In the genomic region with DNA sequence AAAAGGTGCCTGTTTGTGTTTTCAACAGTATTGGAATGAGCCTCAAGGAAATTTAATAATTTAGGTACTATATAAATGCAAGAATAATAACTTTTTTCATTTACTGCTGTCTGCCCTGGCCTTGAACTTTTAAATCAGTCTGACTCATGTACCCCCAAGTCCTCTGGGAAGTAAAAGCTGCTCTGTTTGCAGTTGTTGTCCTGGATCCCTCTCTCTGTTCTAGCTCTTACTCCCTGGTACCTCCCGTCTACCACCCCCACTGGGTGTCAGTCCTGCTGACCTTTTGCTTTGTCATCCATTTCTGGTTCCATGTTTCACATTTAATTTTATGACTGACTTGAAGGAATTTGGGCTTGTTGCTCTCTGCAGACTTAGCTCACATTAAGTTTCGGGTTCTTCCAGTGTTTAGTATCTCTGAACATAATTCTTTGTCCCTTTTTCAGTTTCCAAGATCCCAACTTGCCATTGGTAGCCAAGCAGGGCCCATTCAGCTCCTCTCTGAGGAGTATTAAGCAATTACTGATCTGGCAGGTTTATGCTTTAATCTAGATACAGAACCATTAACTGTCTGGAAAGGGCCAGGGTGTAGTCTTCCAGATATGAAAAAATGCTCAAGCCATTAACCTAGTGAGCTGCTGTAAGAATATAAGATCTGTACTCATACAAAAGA, we compare ENCODE assay signal across 1 cellular context.
TF ChIP-seq lines count a peak whose summit lies in the region.

No MANE protein-coding gene starts in this region.

TF ChIP-seq in HCT116, 20 proteins besides CTCF, POLR2A, EP300 and RAD21 (continued from another document):
- TF ChIP-seq, protein P1, sequence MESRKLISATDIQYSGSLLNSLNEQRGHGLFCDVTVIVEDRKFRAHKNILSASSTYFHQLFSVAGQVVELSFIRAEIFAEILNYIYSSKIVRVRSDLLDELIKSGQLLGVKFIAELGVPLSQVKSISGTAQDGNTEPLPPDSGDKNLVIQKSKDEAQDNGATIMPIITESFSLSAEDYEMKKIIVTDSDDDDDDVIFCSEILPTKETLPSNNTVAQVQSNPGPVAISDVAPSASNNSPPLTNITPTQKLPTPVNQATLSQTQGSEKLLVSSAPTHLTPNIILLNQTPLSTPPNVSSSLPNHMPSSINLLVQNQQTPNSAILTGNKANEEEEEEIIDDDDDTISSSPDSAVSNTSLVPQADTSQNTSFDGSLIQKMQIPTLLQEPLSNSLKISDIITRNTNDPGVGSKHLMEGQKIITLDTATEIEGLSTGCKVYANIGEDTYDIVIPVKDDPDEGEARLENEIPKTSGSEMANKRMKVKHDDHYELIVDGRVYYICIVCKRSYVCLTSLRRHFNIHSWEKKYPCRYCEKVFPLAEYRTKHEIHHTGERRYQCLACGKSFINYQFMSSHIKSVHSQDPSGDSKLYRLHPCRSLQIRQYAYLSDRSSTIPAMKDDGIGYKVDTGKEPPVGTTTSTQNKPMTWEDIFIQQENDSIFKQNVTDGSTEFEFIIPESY (IDR thresholded peaks at IDR 0.05; ENCODE audit: extremely low read depth, insufficient replicate concordance, low read length): no peak
- TF ChIP-seq SRF (IDR thresholded peaks at IDR 0.05; ENCODE audit: low read depth): no peak
